In genomic region chr6:47031656-47032055, GRCh38 we compare ENCODE assay signal across 34 cellular contexts. TPM values are rescaled to one million over a fixed set of nuclear protein-coding genes. Genes with fewer than 3 reads are reported as not detected.
"Had no signal": no experiment of that assay in that cellular context is flagged by ENCODE, and none has a peak within 500 bp of the region (broad histone marks: within the 10 kb centered on the region; RNA-seq: fewer than 3 reads in every experiment).

No MANE protein-coding gene starts in this region.

- H3K4me3 Mint-ChIP-seq: activated B cell treated with CpG ODN at 0.5 μM for 24 hours; activated CD4-positive, alpha-beta memory T cell treated with anti-CD3 and anti-CD28 coated beads, Interleukin-2, amount 10 ng/mL, durations not matched to agents 7 days and 5 days; activated CD4-positive, alpha-beta T cell treated with anti-CD3 and anti-CD28 coated beads, Interleukin-2, amount 10 ng/mL, durations not matched to agents 7 days and 5 days; activated CD8-positive, alpha-beta memory T cell treated with anti-CD3 and anti-CD28 coated beads, Interleukin-2, amount 10 ng/mL, durations not matched to agents 7 days and 5 days; activated CD8-positive, alpha-beta T cell treated with anti-CD3 and anti-CD28 coated beads, Interleukin-2, amount 10 ng/mL, durations not matched to agents 7 days and 5 days; activated naive CD4-positive, alpha-beta T cell treated with anti-CD3 and anti-CD28 coated beads for 36 hours; activated naive CD8-positive, alpha-beta T cell treated with anti-CD3 and anti-CD28 coated beads for 36 hours; activated T-cell treated with anti-CD3 and anti-CD28 coated beads, Interleukin-2, amount 50 U/mL, for 24 hours; T-cell; T-helper 2 cell treated with Interferon-gamma antibody and Interleukin-4, amounts not matched to agents 5 μg/mL and 100 μg/mL, for 36 hours had no signal

- DNase-seq: activated B cell treated with CpG ODN at 0.5 μM for 24 hours; activated CD4-positive, alpha-beta memory T cell treated with anti-CD3 and anti-CD28 coated beads, Interleukin-2, amount 10 ng/mL, durations not matched to agents 7 days and 5 days; activated CD4-positive, alpha-beta T cell treated with anti-CD3 and anti-CD28 coated beads for 48 hours; activated CD4-positive, alpha-beta T cell treated with anti-CD3 and anti-CD28 coated beads, Interleukin-2, amount 10 ng/mL, durations not matched to agents 7 days and 5 days; activated CD4-positive, alpha-beta T cell treated with anti-CD3 and anti-CD28 coated beads, Interleukin-2, amount 50 U/mL, for 48 hours; activated CD4-positive, CD25-positive, alpha-beta regulatory T cell treated with anti-CD3 and anti-CD28 coated beads, Interleukin-2, amount 50 U/mL, for 72 hours; activated CD8-positive, alpha-beta memory T cell treated with anti-CD3 and anti-CD28 coated beads for 24 hours; activated CD8-positive, alpha-beta memory T cell treated with anti-CD3 and anti-CD28 coated beads, Interleukin-2, amount 10 ng/mL, durations not matched to agents 7 days and 5 days; activated CD8-positive, alpha-beta memory T cell treated with anti-CD3 and anti-CD28 coated beads, Interleukin-2, amount 50 U/mL, for 48 hours; activated CD8-positive, alpha-beta T cell treated with anti-CD3 and anti-CD28 coated beads, Interleukin-2, amount 10 ng/mL, durations not matched to agents 7 days and 5 days; activated effector memory CD4-positive, alpha-beta T cell treated with anti-CD3 and anti-CD28 coated beads, Interleukin-2, amount 50 U/mL, for 16 hours; activated gamma-delta T cell treated with Interleukin-2 at 50 U/mL for 16 hours; activated naive CD4-positive, alpha-beta T cell; activated naive CD4-positive, alpha-beta T cell treated with anti-CD3 and anti-CD28 coated beads for 36 hours; activated naive CD4-positive, alpha-beta T cell treated with anti-CD3 and anti-CD28 coated beads, Interleukin-2, amount 50 U/mL, for 16 hours; activated naive CD8-positive, alpha-beta T cell treated with anti-CD3 and anti-CD28 coated beads for 36 hours; activated T-cell treated with anti-CD3 and anti-CD28 coated beads, Interleukin-2, amount 50 U/mL, for 24 hours; activated T-cell treated with anti-CD3 and anti-CD28 coated beads, Interleukin-2, amount 50 U/mL, for 48 hours; adrenal gland; amniotic stem cell; aorta; body of pancreas; brain microvascular endothelial cell; central memory CD4-positive, alpha-beta T cell; T-cell; T-helper 2 cell; T-helper 9 cell had no signal

- H3K36me3 ChIP-seq: adrenal gland, brain microvascular endothelial cell, breast epithelium had no signal

- H3K27ac ChIP-seq: adrenal gland, body of pancreas, brain microvascular endothelial cell, breast epithelium, VCaP had no signal

- H3K27me3 ChIP-seq: adrenal gland, body of pancreas, brain microvascular endothelial cell, breast epithelium had no signal

- H3K4me1 Mint-ChIP-seq: activated B cell treated with CpG ODN at 0.5 μM for 24 hours; activated CD4-positive, alpha-beta memory T cell treated with anti-CD3 and anti-CD28 coated beads, Interleukin-2, amount 10 ng/mL, durations not matched to agents 7 days and 5 days; activated CD4-positive, alpha-beta T cell treated with anti-CD3 and anti-CD28 coated beads, Interleukin-2, amount 10 ng/mL, durations not matched to agents 7 days and 5 days; activated CD8-positive, alpha-beta memory T cell treated with anti-CD3 and anti-CD28 coated beads, Interleukin-2, amount 10 ng/mL, durations not matched to agents 7 days and 5 days; activated naive CD8-positive, alpha-beta T cell treated with anti-CD3 and anti-CD28 coated beads for 36 hours; T-cell had no signal

- H3K9me3 ChIP-seq: adrenal gland, body of pancreas, breast epithelium had no signal

- H3K36me3 Mint-ChIP-seq: activated CD8-positive, alpha-beta memory T cell treated with anti-CD3 and anti-CD28 coated beads, Interleukin-2, amount 10 ng/mL, durations not matched to agents 7 days and 5 days; activated naive CD4-positive, alpha-beta T cell treated with anti-CD3 and anti-CD28 coated beads, Interleukin-2, amount 50 U/mL, for 72 hours; activated naive CD8-positive, alpha-beta T cell treated with anti-CD3 and anti-CD28 coated beads for 36 hours; T-cell had no signal

- H3K4me3 ChIP-seq: adrenal gland, body of pancreas, breast epithelium had no signal

- ATAC-seq: activated CD8-positive, alpha-beta memory T cell treated with anti-CD3 and anti-CD28 coated beads, Interleukin-2, amount 10 ng/mL, durations not matched to agents 7 days and 5 days; activated CD8-positive, alpha-beta T cell treated with anti-CD3 and anti-CD28 coated beads, Interleukin-2, amount 10 ng/mL, durations not matched to agents 7 days and 5 days; activated naive CD4-positive, alpha-beta T cell treated with anti-CD3 and anti-CD28 coated beads, Interleukin-2, amount 50 U/mL, for 72 hours; body of pancreas; T-cell had no signal

- H3K9me3 Mint-ChIP-seq: activated B cell treated with CpG ODN at 0.5 μM for 24 hours; activated CD4-positive, alpha-beta memory T cell treated with anti-CD3 and anti-CD28 coated beads, Interleukin-2, amount 10 ng/mL, durations not matched to agents 7 days and 5 days; activated CD4-positive, alpha-beta T cell treated with anti-CD3 and anti-CD28 coated beads, Interleukin-2, amount 10 ng/mL, durations not matched to agents 7 days and 5 days; activated naive CD4-positive, alpha-beta T cell treated with anti-CD3 and anti-CD28 coated beads for 36 hours; activated naive CD4-positive, alpha-beta T cell treated with anti-CD3 and anti-CD28 coated beads, Interleukin-2, amount 50 U/mL, for 72 hours; activated naive CD8-positive, alpha-beta T cell treated with anti-CD3 and anti-CD28 coated beads for 36 hours; activated T-cell treated with anti-CD3 and anti-CD28 coated beads, Interleukin-2, amount 50 U/mL, for 24 hours; activated T-helper 2 cell treated with anti-CD3 and anti-CD28 coated beads, Interferon-gamma antibody, Interleukin-2, Interleukin-4, amounts not matched to agents 10 μg/mL and 5 μg/mL and 100 μg/mL, durations not matched to agents 14 hours and 24 hours and 36 hours; T-cell; T-helper 2 cell treated with Interferon-gamma antibody and Interleukin-4, amounts not matched to agents 5 μg/mL and 100 μg/mL, for 36 hours had no signal

- H3K27ac Mint-ChIP-seq: activated B cell treated with CpG ODN at 0.5 μM for 24 hours; activated CD4-positive, alpha-beta memory T cell treated with anti-CD3 and anti-CD28 coated beads, Interleukin-2, amount 10 ng/mL, durations not matched to agents 7 days and 5 days; activated CD4-positive, alpha-beta T cell treated with anti-CD3 and anti-CD28 coated beads, Interleukin-2, amount 10 ng/mL, durations not matched to agents 7 days and 5 days; activated CD8-positive, alpha-beta memory T cell treated with anti-CD3 and anti-CD28 coated beads, Interleukin-2, amount 10 ng/mL, durations not matched to agents 7 days and 5 days; activated CD8-positive, alpha-beta T cell treated with anti-CD3 and anti-CD28 coated beads, Interleukin-2, amount 10 ng/mL, durations not matched to agents 7 days and 5 days; activated naive CD4-positive, alpha-beta T cell treated with anti-CD3 and anti-CD28 coated beads for 36 hours; activated naive CD4-positive, alpha-beta T cell treated with anti-CD3 and anti-CD28 coated beads, Interleukin-2, amount 50 U/mL, for 72 hours; activated naive CD8-positive, alpha-beta T cell treated with anti-CD3 and anti-CD28 coated beads for 36 hours; activated T-cell treated with anti-CD3 and anti-CD28 coated beads, Interleukin-2, amount 50 U/mL, for 24 hours; activated T-helper 2 cell treated with anti-CD3 and anti-CD28 coated beads, Interferon-gamma antibody, Interleukin-2, Interleukin-4, amounts not matched to agents 10 μg/mL and 5 μg/mL and 100 μg/mL, durations not matched to agents 14 hours and 24 hours and 36 hours; T-cell; T-helper 2 cell treated with Interferon-gamma antibody and Interleukin-4, amounts not matched to agents 5 μg/mL and 100 μg/mL, for 36 hours had no signal

RNA-seq across cellular contexts. Expression of gene ADGRF1, which starts 10.5 kb away (rescaled TPM):
- total RNA-seq: activated B cell treated with CpG ODN at 0.5 μM for 24 hours; activated CD4-positive, alpha-beta memory T cell treated with anti-CD3 and anti-CD28 coated beads, Interleukin-2, amount 10 ng/mL, durations not matched to agents 7 days and 5 days; activated CD4-positive, alpha-beta T cell treated with anti-CD3 and anti-CD28 coated beads, Interleukin-2, amount 10 ng/mL, durations not matched to agents 7 days and 5 days; activated CD8-positive, alpha-beta memory T cell treated with anti-CD3 and anti-CD28 coated beads, Interleukin-2, amount 10 ng/mL, durations not matched to agents 7 days and 5 days; activated CD8-positive, alpha-beta T cell treated with anti-CD3 and anti-CD28 coated beads, Interleukin-2, amount 10 ng/mL, durations not matched to agents 7 days and 5 days; activated naive CD4-positive, alpha-beta T cell treated with anti-CD3 and anti-CD28 coated beads for 36 hours; activated naive CD4-positive, alpha-beta T cell treated with anti-CD3 and anti-CD28 coated beads, Interleukin-2, amount 50 U/mL, for 72 hours; activated naive CD8-positive, alpha-beta T cell treated with anti-CD3 and anti-CD28 coated beads for 36 hours; activated T-helper 2 cell treated with anti-CD3 and anti-CD28 coated beads, Interferon-gamma antibody, Interleukin-2, Interleukin-4, amounts not matched to agents 10 μg/mL and 5 μg/mL and 100 μg/mL, durations not matched to agents 14 hours and 24 hours and 36 hours; aorta; cardiac septum; T-helper 1 cell treated with Interleukin-12 subunit alpha and Interleukin-12 subunit beta and Interleukin-4 antibody, amounts not matched to agents 30 ng/mL and 1 ng/mL, for 36 hours had no signal
